19 cellular contexts compared by ENCODE assay signal in the genomic region with DNA sequence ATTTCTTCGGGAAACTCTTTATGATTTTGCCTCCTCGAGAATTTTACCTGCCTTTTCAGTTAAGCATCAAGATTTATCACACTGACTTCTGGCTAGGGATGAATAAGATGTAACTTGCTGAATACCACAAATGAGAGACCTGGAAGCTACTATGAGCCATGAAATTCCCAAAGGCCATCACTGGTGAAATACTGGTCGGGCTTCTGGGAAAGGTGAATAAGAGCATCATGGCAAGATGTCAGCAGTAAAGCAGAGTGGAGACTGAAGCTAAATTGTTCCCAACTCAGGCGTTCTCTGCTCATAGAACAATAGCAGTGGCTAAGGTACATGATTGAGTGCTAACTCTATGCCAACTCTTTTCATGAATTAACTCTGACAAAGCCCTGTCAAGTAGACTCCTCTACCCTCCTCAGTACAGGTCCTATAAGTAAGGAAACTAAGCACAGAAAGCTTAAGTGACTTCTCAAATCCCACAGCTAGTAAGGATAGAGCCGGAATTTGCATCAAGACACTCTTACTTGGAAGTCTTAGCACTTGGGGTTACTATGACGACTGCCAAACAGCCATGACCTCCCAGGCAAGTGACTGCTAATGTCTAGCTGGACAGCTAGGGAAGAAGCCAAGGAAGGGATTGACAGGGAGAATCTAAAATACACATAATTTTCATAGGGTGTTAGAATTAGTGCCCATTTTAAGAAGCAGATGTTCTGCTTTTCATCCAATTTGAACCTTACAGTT. TPM values are rescaled to one million over a fixed set of nuclear protein-coding genes. Genes with fewer than 3 reads are reported as not detected.
"Had no signal": no experiment of that assay in that cellular context is flagged by ENCODE, and none has a peak within 500 bp of the region (broad histone marks: within the 10 kb centered on the region; RNA-seq: fewer than 3 reads in every experiment).

No MANE protein-coding gene starts in this region.

- DNase-seq: activated CD4-positive, alpha-beta T cell treated with anti-CD3 and anti-CD28 coated beads, Interleukin-2, amount 50 U/mL, for 1 hour; activated effector memory CD4-positive, alpha-beta T cell treated with Interleukin-2 at 50 U/mL for 16 hours; amniotic stem cell; brain microvascular endothelial cell; heart right ventricle; islet precursor cell; midbrain; naive B cell; nucleus accumbens; stimulated activated CD4-positive, alpha-beta T cell treated with anti-CD3 and anti-CD28 coated beads, Interleukin-2, amount 100 ng/mL, for 24 hours; stimulated activated naive CD4-positive, alpha-beta T cell; substantia nigra; T-helper 2 cell; trophoblast cell had no signal

- H3K27ac Mint-ChIP-seq: activated naive CD4-positive, alpha-beta T cell treated with anti-CD3 and anti-CD28 coated beads, Interleukin-2, amount 50 U/mL, for 72 hours; naive B cell had no signal

- H3K4me1 ChIP-seq: heart right ventricle, prostate gland had no signal

- H3K4me1 Mint-ChIP-seq: naive B cell had no signal

- H3K36me3 ChIP-seq: brain microvascular endothelial cell, prostate gland had no signal

- FAIRE-seq: frontal cortex, TTC549 had no signal

- H3K27me3 Mint-ChIP-seq: naive B cell had no signal

- H3K9me3 ChIP-seq: heart right ventricle, prostate gland had no signal

- H3K4me3 ChIP-seq: heart right ventricle, prostate gland had no signal

- H3K27ac ChIP-seq: brain microvascular endothelial cell, heart right ventricle, prostate gland had no signal

- H3K27me3 ChIP-seq: brain microvascular endothelial cell, heart right ventricle had no signal

- H3K4me3 Mint-ChIP-seq: naive B cell had no signal

- H3K36me3 Mint-ChIP-seq: activated naive CD4-positive, alpha-beta T cell treated with anti-CD3 and anti-CD28 coated beads, Interleukin-2, amount 50 U/mL, for 72 hours; naive B cell had no signal

- ATAC-seq: heart right ventricle, sciatic nerve had no signal

RNA-seq across cellular contexts. Expression of a gene that starts 22.7 kb away (rescaled TPM):
- total RNA-seq: activated naive CD4-positive, alpha-beta T cell treated with anti-CD3 and anti-CD28 coated beads, Interleukin-2, amount 50 U/mL, for 72 hours had no signal

RNA-seq across cellular contexts. Expression of a gene that starts 37.0 kb away (rescaled TPM):
- total RNA-seq: activated naive CD4-positive, alpha-beta T cell treated with anti-CD3 and anti-CD28 coated beads, Interleukin-2, amount 50 U/mL, for 72 hours had no signal
